19 cellular contexts compared by ENCODE assay signal in the genomic region with DNA sequence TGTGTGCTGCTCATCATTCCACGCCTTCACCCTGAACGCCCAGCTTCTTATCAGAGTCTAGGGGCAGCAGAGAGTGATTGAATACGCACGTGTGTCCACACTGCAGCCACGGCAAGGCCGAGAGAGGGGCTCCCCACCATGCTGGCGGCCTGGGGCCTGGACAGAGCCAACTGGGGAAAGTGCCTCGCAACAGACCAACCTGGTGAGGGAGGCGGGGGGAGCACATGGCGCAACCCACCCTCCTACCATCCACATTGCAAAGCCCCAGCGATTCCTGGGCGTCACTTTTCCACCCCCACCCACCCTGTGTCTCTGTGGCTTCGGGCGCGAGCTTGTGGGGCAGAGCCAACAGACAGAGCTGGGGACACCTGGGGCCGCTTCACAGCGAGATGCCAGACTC.
DNase-seq lines count a peak whose midpoint lies in the region; ATAC-seq, FAIRE-seq and TF ChIP-seq lines count a peak whose summit lies in the region.
"Had no signal": no experiment of that assay in that cellular context is flagged by ENCODE, and none has a peak within 500 bp of the region (broad histone marks: within the 10 kb centered on the region; RNA-seq: fewer than 3 reads in every experiment).

No MANE protein-coding gene starts in this region.

- no peaks in the 10 kb centered on the region for H3K27me3 Mint-ChIP-seq in activated naive CD4-positive, alpha-beta T cell treated with anti-CD3 and anti-CD28 coated beads, Interleukin-2, amount 50 U/mL, for 24 hours
- no peaks in the 10 kb centered on the region for H3K27me3 Mint-ChIP-seq in stimulated activated naive B cell treated with anti-CD40 and anti-IgM and Interleukin-4, amounts not matched to agents 10 μg/mL and 1 μg/mL and 100 μg/mL, for 72 hours
- H3K27me3 Mint-ChIP-seq in HFFc6 (ENCODE audit: insufficient read depth) = peaks cover 3% of the 10 kb centered on the region

- no peak for FAIRE-seq in GM12878 (lab: Jason Lieb, UNC)
- FAIRE-seq: islet of Langerhans, RCC 7860, urothelium cell line had no signal

- RAD21 ChIA-PET in GM12878 (lab: Charles Lee; ENCODE audit: unreplicated experiment) = interaction anchor here (1.0 to 15.0 kb wide), 28 partner anchors 8 to 1155 kb away, joined by 3 to 519 read pairs (median 20); a partner anchor contains a TSS

- no peaks in the 10 kb centered on the region for H3K36me3 Mint-ChIP-seq in activated naive CD4-positive, alpha-beta T cell treated with anti-CD3 and anti-CD28 coated beads, Interleukin-2, amount 50 U/mL, for 24 hours
- peaks cover 0 to 2% of the 10 kb centered on the region in 2 donors for H3K36me3 Mint-ChIP-seq in stimulated activated naive B cell treated with anti-CD40 and anti-IgM and Interleukin-4, amounts not matched to agents 10 μg/mL and 1 μg/mL and 100 μg/mL, for 72 hours
- H3K36me3 Mint-ChIP-seq in HFFc6 (ENCODE audit: low read depth) = no peaks in the 10 kb centered on the region
- H3K36me3 Mint-ChIP-seq: IgD-negative memory B cell had no signal

- H2AFZ ChIP-seq in OCI-LY3 (ENCODE audit: low read depth, low read length) (no peak overlapping the region), GM12878 (ENCODE audit: control insufficient read depth, low read depth, low read length) (no peak overlapping the region)

- H3K4me1 ChIP-seq in OCI-LY3 (ENCODE audit: low read length) = peaks cover 100% of the 10 kb centered on the region
- H3K4me1 ChIP-seq in GM12878 (ENCODE audit: control insufficient read depth, insufficient read depth, low read length) = peaks cover 97% of the 10 kb centered on the region
- H3K4me1 ChIP-seq: ascending aorta had no signal

- H3K4me3 Mint-ChIP-seq in activated naive CD4-positive, alpha-beta T cell treated with anti-CD3 and anti-CD28 coated beads, Interleukin-2, amount 50 U/mL, for 24 hours = peak overlapping the region; percentile 50
- no peak overlapping the region for H3K4me3 Mint-ChIP-seq in stimulated activated naive B cell treated with anti-CD40 and anti-IgM and Interleukin-4, amounts not matched to agents 10 μg/mL and 1 μg/mL and 100 μg/mL, for 72 hours
- H3K4me3 Mint-ChIP-seq in HFFc6 = no peak overlapping the region

- H3K9ac ChIP-seq in OCI-LY3 (ENCODE audit: low read length) (peak overlapping the region; percentile 98), GM12878 (ENCODE audit: control insufficient read depth, insufficient read depth, low read length) (peak overlapping the region; percentile 72)

- no peak overlapping the region for H3K27ac Mint-ChIP-seq in activated naive CD4-positive, alpha-beta T cell treated with anti-CD3 and anti-CD28 coated beads, Interleukin-2, amount 50 U/mL, for 24 hours
- H3K27ac Mint-ChIP-seq in stimulated activated naive B cell treated with anti-CD40 and anti-IgM and Interleukin-4, amounts not matched to agents 10 μg/mL and 1 μg/mL and 100 μg/mL, for 72 hours = peak overlapping the region; percentile 94
- H3K27ac Mint-ChIP-seq in HFFc6 = no peak overlapping the region

- H4K20me1 ChIP-seq in OCI-LY3 (ENCODE audit: insufficient read depth, low read length) = no peaks in the 10 kb centered on the region
- no peaks in the 10 kb centered on the region for H4K20me1 ChIP-seq in GM12878 (ENCODE audit: control insufficient read depth, insufficient read depth)

- POLR2A ChIA-PET in GM12878 (lab: Charles Lee) = interaction anchor here (0.8 to 5.0 kb wide), 21 partner anchors 8 to 179 kb away, joined by 3 to 39 read pairs (median 7); a partner anchor contains a TSS

- H3K79me2 ChIP-seq in OCI-LY3 (ENCODE audit: low read length) (peaks cover 28% of the 10 kb centered on the region), GM12878 (ENCODE audit: control insufficient read depth, insufficient read depth, low read length) (peaks cover 28% of the 10 kb centered on the region)

- H3K9me3 ChIP-seq in OCI-LY3 (ENCODE audit: insufficient read depth, low read length) (no peaks in the 10 kb centered on the region), GM12878 (replicated peaks; ENCODE audit: control insufficient read depth, insufficient read depth, low read length) (no peaks in the 10 kb centered on the region)
- H3K9me3 ChIP-seq: ascending aorta, heart left ventricle had no signal

- no TSS peak for BruUV-seq in GM12878 (replicated peaks; lab: Mats Ljungman, UMichigan)

- TF ChIP-seq CTCF in OCI-LY3 (IDR thresholded peaks at IDR 0.05; ENCODE audit: low read depth, low read length) (no peak), GM12878 (IDR thresholded peaks at IDR 0.05 in 2 of 3, conservative IDR thresholded peaks at IDR 0.05 in 1 of 3; ENCODE audit: control insufficient read depth in 2 of 3, extremely low read depth in 1 of 3, insufficient read depth in 1 of 3, low read depth in 3 of 3, low read length in 3 of 3) (no peak), HFFc6 (IDR thresholded peaks at IDR 0.05) (no peak)

- peaks cover 59% of the 10 kb centered on the region for H3K4me1 Mint-ChIP-seq in activated naive CD4-positive, alpha-beta T cell treated with anti-CD3 and anti-CD28 coated beads, Interleukin-2, amount 50 U/mL, for 24 hours
- H3K4me1 Mint-ChIP-seq in stimulated activated naive B cell treated with anti-CD40 and anti-IgM and Interleukin-4, amounts not matched to agents 10 μg/mL and 1 μg/mL and 100 μg/mL, for 72 hours = peaks cover 54 to 86% of the 10 kb centered on the region in 2 donors
- H3K4me1 Mint-ChIP-seq in HFFc6 (ENCODE audit: low read depth) = peaks cover 16% of the 10 kb centered on the region

- TF ChIP-seq RAD21 in GM12878 (IDR thresholded peaks at IDR 0.05; ENCODE audit: insufficient read depth, low read depth, low read length) = no peak

- H3K4me3 ChIP-seq in OCI-LY3 (ENCODE audit: low read length) = peak overlapping the region; percentile 50
- H3K4me3 ChIP-seq in GM12878 = 0 out of 2 replicates have a peak overlapping the region, but pooled peaks have one; percentile 2
- H3K4me3 ChIP-seq: ascending aorta had no signal

- TF ChIP-seq POLR2A in GM12878 (IDR thresholded peaks at IDR 0.05; ENCODE audit: low read depth, low read length) = no peak

- H3K9me3 Mint-ChIP-seq in activated naive CD4-positive, alpha-beta T cell treated with anti-CD3 and anti-CD28 coated beads, Interleukin-2, amount 50 U/mL, for 24 hours = no peaks in the 10 kb centered on the region
- no peaks in the 10 kb centered on the region for H3K9me3 Mint-ChIP-seq in stimulated activated naive B cell treated with anti-CD40 and anti-IgM and Interleukin-4, amounts not matched to agents 10 μg/mL and 1 μg/mL and 100 μg/mL, for 72 hours
- peaks cover 5% of the 10 kb centered on the region for H3K9me3 Mint-ChIP-seq in HFFc6
- H3K9me3 Mint-ChIP-seq: IgD-negative memory B cell had no signal

- no peak for ATAC-seq in GM12878
- no peak for ATAC-seq in stimulated activated naive B cell treated with anti-CD40 and anti-IgM and Interleukin-4, amounts not matched to agents 10 μg/mL and 1 μg/mL and 100 μg/mL, for 72 hours (replicated peaks)

- SMC1A ChIA-PET in GM12878 (lab: Charles Lee; ENCODE audit: uncharacterized antibody, unreplicated experiment) = interaction anchor here (0.7 to 24.5 kb wide), 29 partner anchors 8 to 495 kb away, joined by 3 to 748 read pairs (median 10); a partner anchor contains a TSS

- CTCF ChIA-PET in GM12878 (lab: Yijun Ruan, JAX) = interaction anchor here (0.6 to 13.3 kb wide), 28 partner anchors 9 to 1211 kb away, joined by 3 to 460 read pairs (median 10); a partner anchor contains a TSS

- H3K27me3 ChIP-seq in OCI-LY3 (ENCODE audit: low read depth, low read length) (no peaks in the 10 kb centered on the region), GM12878 (replicated peaks in 1 of 2; ENCODE audit: control insufficient read depth in 2 of 2, insufficient read depth in 2 of 2, low read length in 1 of 2) (no peaks in the 10 kb centered on the region)
- H3K27me3 ChIP-seq: ascending aorta had no signal

- intact Hi-C loops in GM12878 (cut with micrococcal nuclease; ENCODE audit: unreplicated experiment) = loop anchor here (1.0 to 10.0 kb wide), 3 partner anchors 8 to 366 kb away; no protein-coding TSS in a partner anchor

- H3K36me3 ChIP-seq in OCI-LY3 (replicated peaks; ENCODE audit: low read depth, low read length) (no peaks in the 10 kb centered on the region), GM12878 (ENCODE audit: control insufficient read depth in 2 of 2, insufficient read depth in 2 of 2, low read length in 1 of 2) (no peaks in the 10 kb centered on the region)
- H3K36me3 ChIP-seq: ascending aorta, heart left ventricle had no signal

- H3K27ac ChIP-seq in OCI-LY3 (ENCODE audit: low read length) (peak overlapping the region; percentile 100), GM12878 (ENCODE audit: control insufficient read depth, insufficient read depth) (peak overlapping the region; percentile 94)
- H3K27ac ChIP-seq: ascending aorta, VCaP had no signal

- H3K4me2 ChIP-seq in OCI-LY3 (ENCODE audit: low read length) (peak overlapping the region; percentile 68), GM12878 (ENCODE audit: control insufficient read depth, insufficient read depth) (peak overlapping the region; percentile 76)

- WGBS in GM12878 (ENCODE audit: insufficient coverage, insufficient replicate concordance, low lambda C conversion rate, missing lambda C conversion rate) = 77% methylated on average over 14 of the region's 17 CpGs

- DNase-seq in activated naive CD4-positive, alpha-beta T cell treated with anti-CD3 and anti-CD28 coated beads, Interleukin-2, amount 50 U/mL, for 16 hours = no peak
- DNase-seq in GM12878 (ENCODE audit: low read depth, low spot score) (no peak), HFFc6 (no peak), Ammon's horn (ENCODE audit: low spot score) (no peak)
- DNase-seq in stimulated activated naive B cell treated with anti-CD40 and anti-IgM and Interleukin-4, amounts not matched to agents 10 μg/mL and 1 μg/mL and 100 μg/mL, for 72 hours = no peak
- DNase-seq in stimulated activated CD4-positive, alpha-beta T cell treated with anti-CD3 and anti-CD28 coated beads, Interleukin-2, amount 100 ng/mL, for 48 hours = no peak
- DNase-seq: midbrain, NCI-H2107, NCI-H774, nucleus accumbens had no signal

- TF ChIP-seq EP300 in GM12878 (IDR thresholded peaks at IDR 0.05; ENCODE audit: borderline replicate concordance in 1 of 2, control insufficient read depth in 1 of 2, low read depth in 2 of 2, low read length in 2 of 2) = no peak

- in situ Hi-C loops in GM12878 (cut with MboI) = no loop called here

TF ChIP-seq in GM12878, 131 proteins besides CTCF, POLR2A, EP300 and RAD21 (continues in another document):
- peak; percentile 19; the same call in 1 of the 2 replicates for TF ChIP-seq LARP7 (IDR thresholded peaks at IDR 0.05)
- TF ChIP-seq SPI1 (IDR thresholded peaks at IDR 0.05; ENCODE audit: borderline replicate concordance, insufficient read depth, low read depth, low read length) = no peak
- no peak for TF ChIP-seq NFXL1 (IDR thresholded peaks at IDR 0.05; ENCODE audit: borderline replicate concordance)
- TF ChIP-seq ZNF207 (IDR thresholded peaks at IDR 0.05; ENCODE audit: borderline replicate concordance) = no peak
- TF ChIP-seq SP1 (IDR thresholded peaks at IDR 0.05; ENCODE audit: low read depth, low read length) = no peak
- no peak for TF ChIP-seq SMAD5 (IDR thresholded peaks at IDR 0.05; ENCODE audit: low read depth)
- no peak for TF ChIP-seq ZZZ3 (IDR thresholded peaks at IDR 0.05; ENCODE audit: control insufficient read depth, insufficient read length, low read depth)
